ENCODE assay signal across 24 cellular contexts in the genomic region with DNA sequence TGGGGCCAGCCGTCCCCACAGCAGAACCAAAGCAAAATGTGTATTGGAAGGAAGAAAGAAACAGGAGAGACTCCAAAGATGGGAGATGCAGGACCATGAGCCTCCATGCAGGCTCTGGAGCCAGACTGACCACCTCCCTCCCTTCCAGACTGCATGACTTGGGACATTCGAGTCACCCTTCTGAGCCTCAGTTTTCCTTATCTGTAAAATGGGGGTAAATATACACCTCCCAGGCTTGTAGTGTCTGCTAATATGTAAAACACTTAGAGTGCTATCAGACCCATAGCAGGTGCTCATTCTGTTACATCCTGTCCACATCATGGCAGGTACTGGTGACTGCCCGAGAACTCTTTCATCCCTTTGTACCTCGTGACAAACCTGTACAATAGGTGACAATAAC.
"Had no signal": no experiment of that assay in that cellular context is flagged by ENCODE, and none has a peak within 500 bp of the region (broad histone marks: within the 10 kb centered on the region; RNA-seq: fewer than 3 reads in every experiment).

No MANE protein-coding gene starts in this region.

- H3K9me3 Mint-ChIP-seq: activated CD4-positive, alpha-beta T cell treated with anti-CD3 and anti-CD28 coated beads, Interleukin-2, amount 10 ng/mL, durations not matched to agents 7 days and 5 days; activated naive CD4-positive, alpha-beta T cell treated with anti-CD3 and anti-CD28 coated beads, Interleukin-2, amount 10 ng/mL, durations not matched to agents 7 days and 5 days; activated naive CD8-positive, alpha-beta T cell treated with anti-CD3 and anti-CD28 coated beads, Interleukin-2, amount 50 U/mL, for 24 hours; activated T-cell treated with anti-CD3 and anti-CD28 coated beads, Interleukin-2, amount 50 U/mL, for 24 hours; activated T-helper 1 cell treated with anti-CD3 and anti-CD28 coated beads, Interleukin-12 subunit alpha, Interleukin-12 subunit beta, Interleukin-2, Interleukin-4 antibody, amounts not matched to agents 30 ng/mL and 10 ng/mL and 1 ng/mL, durations not matched to agents 14 hours and 24 hours and 36 hours; brain; T-helper 2 cell treated with Interferon-gamma antibody and Interleukin-4, amounts not matched to agents 5 μg/mL and 100 μg/mL, for 36 hours had no signal

- H3K27ac Mint-ChIP-seq: activated CD4-positive, alpha-beta T cell treated with anti-CD3 and anti-CD28 coated beads, Interleukin-2, amount 10 ng/mL, durations not matched to agents 7 days and 5 days; activated CD8-positive, alpha-beta T cell treated with anti-CD3 and anti-CD28 coated beads, Interleukin-2, amount 10 ng/mL, durations not matched to agents 7 days and 5 days; activated naive CD4-positive, alpha-beta T cell treated with anti-CD3 and anti-CD28 coated beads, Interleukin-2, amount 10 ng/mL, durations not matched to agents 7 days and 5 days; activated naive CD8-positive, alpha-beta T cell; activated naive CD8-positive, alpha-beta T cell treated with anti-CD3 and anti-CD28 coated beads, Interleukin-2, amount 50 U/mL, for 24 hours; activated T-cell treated with anti-CD3 and anti-CD28 coated beads, Interleukin-2, amount 50 U/mL, for 24 hours; activated T-helper 1 cell treated with anti-CD3 and anti-CD28 coated beads, Interleukin-12 subunit alpha, Interleukin-12 subunit beta, Interleukin-2, Interleukin-4 antibody, amounts not matched to agents 30 ng/mL and 10 ng/mL and 1 ng/mL, durations not matched to agents 14 hours and 24 hours and 36 hours; brain; T-helper 2 cell treated with Interferon-gamma antibody and Interleukin-4, amounts not matched to agents 5 μg/mL and 100 μg/mL, for 36 hours had no signal

- H3K4me1 Mint-ChIP-seq: activated CD4-positive, alpha-beta T cell treated with anti-CD3 and anti-CD28 coated beads, Interleukin-2, amount 10 ng/mL, durations not matched to agents 7 days and 5 days; activated naive CD4-positive, alpha-beta T cell treated with anti-CD3 and anti-CD28 coated beads, Interleukin-2, amount 10 ng/mL, durations not matched to agents 7 days and 5 days had no signal

- H3K27me3 Mint-ChIP-seq: activated CD4-positive, alpha-beta T cell treated with anti-CD3 and anti-CD28 coated beads, Interleukin-2, amount 10 ng/mL, durations not matched to agents 7 days and 5 days; activated naive CD4-positive, alpha-beta T cell treated with anti-CD3 and anti-CD28 coated beads, Interleukin-2, amount 10 ng/mL, durations not matched to agents 7 days and 5 days; activated naive CD8-positive, alpha-beta T cell; activated naive CD8-positive, alpha-beta T cell treated with anti-CD3 and anti-CD28 coated beads, Interleukin-2, amount 50 U/mL, for 24 hours; activated T-cell treated with anti-CD3 and anti-CD28 coated beads, Interleukin-2, amount 50 U/mL, for 24 hours; brain had no signal

- H3K4me3 Mint-ChIP-seq: activated CD4-positive, alpha-beta T cell treated with anti-CD3 and anti-CD28 coated beads, Interleukin-2, amount 10 ng/mL, durations not matched to agents 7 days and 5 days; activated CD8-positive, alpha-beta T cell treated with anti-CD3 and anti-CD28 coated beads, Interleukin-2, amount 10 ng/mL, durations not matched to agents 7 days and 5 days; activated naive CD4-positive, alpha-beta T cell treated with anti-CD3 and anti-CD28 coated beads, Interleukin-2, amount 10 ng/mL, durations not matched to agents 7 days and 5 days; activated naive CD8-positive, alpha-beta T cell; activated naive CD8-positive, alpha-beta T cell treated with anti-CD3 and anti-CD28 coated beads, Interleukin-2, amount 50 U/mL, for 24 hours; activated T-cell treated with anti-CD3 and anti-CD28 coated beads, Interleukin-2, amount 50 U/mL, for 24 hours; activated T-helper 1 cell treated with anti-CD3 and anti-CD28 coated beads, Interleukin-12 subunit alpha, Interleukin-12 subunit beta, Interleukin-2, Interleukin-4 antibody, amounts not matched to agents 30 ng/mL and 10 ng/mL and 1 ng/mL, durations not matched to agents 14 hours and 24 hours and 36 hours; brain; T-helper 2 cell treated with Interferon-gamma antibody and Interleukin-4, amounts not matched to agents 5 μg/mL and 100 μg/mL, for 36 hours had no signal

- ATAC-seq: activated CD8-positive, alpha-beta T cell treated with anti-CD3 and anti-CD28 coated beads, Interleukin-2, amount 10 ng/mL, durations not matched to agents 7 days and 5 days; activated naive CD8-positive, alpha-beta T cell treated with anti-CD3 and anti-CD28 coated beads, Interleukin-2, amount 50 U/mL, for 24 hours had no signal

- DNase-seq: activated CD4-positive, alpha-beta T cell treated with anti-CD3 and anti-CD28 coated beads, Interleukin-2, amount 10 ng/mL, durations not matched to agents 7 days and 5 days; activated CD4-positive, alpha-beta T cell treated with anti-CD3 and anti-CD28 coated beads, Interleukin-2, amount 50 U/mL, for 48 hours; activated CD8-positive, alpha-beta T cell treated with anti-CD3 and anti-CD28 coated beads, Interleukin-2, amount 10 ng/mL, durations not matched to agents 7 days and 5 days; activated effector memory CD4-positive, alpha-beta T cell treated with Interleukin-2 at 50 U/mL for 16 hours; activated naive CD4-positive, alpha-beta T cell treated with anti-CD3 and anti-CD28 coated beads, Interleukin-2, amount 10 ng/mL, durations not matched to agents 7 days and 5 days; activated naive CD8-positive, alpha-beta T cell treated with anti-CD3 and anti-CD28 coated beads, Interleukin-2, amount 50 U/mL, for 24 hours; activated T-cell treated with anti-CD3 and anti-CD28 coated beads, Interleukin-2, amount 50 U/mL, for 24 hours; anterior cingulate cortex; caudate nucleus; cerebellar nuclear complex; MM.1S; MV-4-11; NCI-H1092; NCI-H1436 treated with DMSO at 0.1 percent for 48 hours; NCI-H1694 treated with DMSO at 0.1 percent for 48 hours; NCI-H2029; NCI-H345; NCI-H524 treated with DMSO at 0.1 percent for 48 hours; PC-9; Right ventricle myocardium superior had no signal

- H3K36me3 Mint-ChIP-seq: activated naive CD4-positive, alpha-beta T cell treated with anti-CD3 and anti-CD28 coated beads, Interleukin-2, amount 10 ng/mL, durations not matched to agents 7 days and 5 days; brain had no signal
